Comparison of ENCODE assay signal across 1 cellular context in genomic region chr4:86594559-86595425, GRCh38.
TF ChIP-seq lines count a peak whose summit lies in the region.

No MANE protein-coding gene starts in this region.

TF ChIP-seq in HEK293, 187 proteins besides CTCF, POLR2A, EP300 and RAD21 (continued from another document):
- peak; percentile 51 for TF ChIP-seq ZBTB26 (tag by site-specific recombination; optimal IDR thresholded peaks at IDR 0.05)
- no peak; the same call in 1 of the 2 replicates for TF ChIP-seq REST (tag by site-specific recombination; IDR thresholded peaks at IDR 0.05)
- TF ChIP-seq ZNF19 (tag by site-specific recombination; IDR thresholded peaks at IDR 0.05; ENCODE audit: low read depth): no peak
- no peak for TF ChIP-seq ZFP41 (tag by site-specific recombination; IDR thresholded peaks at IDR 0.05; ENCODE audit: borderline replicate concordance)
- TF ChIP-seq HOXC10 (CRISPR knock-in tag; IDR thresholded peaks at IDR 0.05): no peak
- no peak for TF ChIP-seq ZNF311 (tag by site-specific recombination; IDR thresholded peaks at IDR 0.05; ENCODE audit: borderline replicate concordance)
- TF ChIP-seq SP7 (tag by site-specific recombination; IDR thresholded peaks at IDR 0.05): peak; percentile 59; the same call in 1 of the 2 replicates
- peak; percentile 62 for TF ChIP-seq SP2 (tag by site-specific recombination; IDR thresholded peaks at IDR 0.05)
- TF ChIP-seq AEBP2 (tag by site-specific recombination; IDR thresholded peaks at IDR 0.05; ENCODE audit: borderline replicate concordance): no peak
- 0 out of 2 replicates have a peak, but pooled peaks have one; percentile 12 for TF ChIP-seq ZFP37 (tag by site-specific recombination; IDR thresholded peaks at IDR 0.05)
- peak; percentile 98 for TF ChIP-seq PRDM4 (tag by site-specific recombination; IDR thresholded peaks at IDR 0.05)
- no peak for TF ChIP-seq REPIN1 (tag by site-specific recombination; IDR thresholded peaks at IDR 0.05; ENCODE audit: low read depth)
- TF ChIP-seq ZNF433 (tag by site-specific recombination; IDR thresholded peaks at IDR 0.05; ENCODE audit: low read depth): no peak
- TF ChIP-seq BCL6B (tag by site-specific recombination; IDR thresholded peaks at IDR 0.05): no peak
- TF ChIP-seq ZNF626 (tag by site-specific recombination; IDR thresholded peaks at IDR 0.05): no peak
- 0 out of 2 replicates have a peak, but pooled peaks have one; percentile 13 for TF ChIP-seq ZNF596 (tag by site-specific recombination; IDR thresholded peaks at IDR 0.05)
